Comparison of ENCODE assay signal across 1 cellular context in genomic region chr18:79440728-79441127, GRCh38.
TF ChIP-seq lines count a peak whose summit lies in the region.

No MANE protein-coding gene starts in this region.

TF ChIP-seq in HEK293, 187 proteins besides CTCF, POLR2A, EP300 and RAD21 (continued from another document):
- TF ChIP-seq ZSCAN18 (tag by site-specific recombination; IDR thresholded peaks at IDR 0.05), result no peak
TF ChIP-seq in HEK293: peak in this region for 1.
